Comparison of ENCODE assay signal across 8 cellular contexts in the genomic region with DNA sequence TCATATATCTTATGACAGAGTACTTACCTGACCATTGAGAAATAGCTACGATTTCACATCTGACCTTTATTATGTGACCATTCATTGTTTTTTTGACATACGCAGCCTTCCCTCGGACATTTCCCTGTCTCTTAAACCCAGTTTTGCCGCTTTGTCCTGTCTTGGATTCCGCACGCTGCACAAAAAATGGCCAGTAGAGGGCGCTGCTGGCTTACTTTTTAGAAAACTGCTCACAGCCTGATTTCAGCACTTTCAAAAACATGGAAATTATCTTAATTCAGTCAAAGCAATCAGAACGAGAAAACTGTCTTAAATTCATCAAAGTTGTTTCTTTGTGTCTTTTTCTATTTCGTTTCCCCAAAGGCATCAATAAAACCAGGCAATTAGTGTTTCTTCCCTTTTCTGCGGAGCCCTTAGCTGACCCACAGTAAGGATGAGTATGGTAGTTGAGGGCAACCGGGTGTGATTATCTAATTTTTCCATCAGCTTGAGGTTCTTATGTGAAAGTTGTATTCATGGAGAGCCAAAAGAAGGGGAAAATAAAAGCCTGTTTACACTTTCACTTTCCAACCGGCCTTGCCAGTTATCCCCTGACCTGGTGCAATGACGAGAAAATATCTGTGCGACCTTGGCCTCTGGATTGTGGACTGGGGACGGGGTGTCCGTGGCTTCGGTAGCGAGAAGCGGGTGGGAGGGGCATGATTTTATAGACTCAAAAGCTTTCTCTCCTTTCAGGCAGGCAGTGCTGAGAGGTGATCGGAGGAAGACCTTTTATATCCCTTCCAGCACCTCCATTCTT.
DNase-seq lines count a peak whose midpoint lies in the region; ATAC-seq, FAIRE-seq and TF ChIP-seq lines count a peak whose summit lies in the region.

No MANE protein-coding gene starts in this region.

- no peaks in the 10 kb centered on the region for H3K9me3 Mint-ChIP-seq in endothelial cell (ENCODE audit: unreplicated experiment)

- DNase-seq in NCI-H82 (lab: John Stamatoyannopoulos, UW), result peak; percentile 74
- DNase-seq in activated CD8-positive, alpha-beta memory T cell treated with anti-CD3 and anti-CD28 coated beads for 48 hours (ENCODE audit: low read depth in 2 of 3, low spot score in 2 of 3), result peak; percentile 23 to 78 (median 51)
- DNase-seq in endothelial cell (ENCODE audit: low spot score), result peak; percentile 85
- peak; percentile 57 to 92 (median 75) for DNase-seq in mucosa of descending colon
- DNase-seq in stimulated activated CD8-positive, alpha-beta memory T cell treated with anti-CD3 and anti-CD28 coated beads, Interleukin-4, amount 100 ng/mL, for 1 hour (ENCODE audit: low read depth in 2 of 2, low spot score in 1 of 2), result peak; percentile 47 to 65

- H3K4me1 ChIP-seq in mucosa of descending colon (ENCODE audit: low read depth), result no peaks in the 10 kb centered on the region

- intact Hi-C loops in mucosa of descending colon (cut with DNase I, micrococcal nuclease), result loop anchor here (5.0 to 10.0 kb wide), 2 partner anchors 1108 to 1111 kb away; partner anchors contain the start of gene DLX5 (in 1 of the 2)

- peak; percentile 97 for FAIRE-seq in A204.1 (lab: Jason Lieb, UNC)

- no peaks in the 10 kb centered on the region for H3K27me3 Mint-ChIP-seq in endothelial cell (ENCODE audit: unreplicated experiment)

- H3K4me1 Mint-ChIP-seq in endothelial cell (ENCODE audit: unreplicated experiment), result peaks cover 11% of the 10 kb centered on the region

- no peaks in the 10 kb centered on the region for H3K9me3 ChIP-seq in mucosa of descending colon

- no peak overlapping the region for H3K4me3 ChIP-seq in mucosa of descending colon

- no peak overlapping the region for H3K27ac Mint-ChIP-seq in endothelial cell (ENCODE audit: unreplicated experiment)

- ATAC-seq in GM18498 (IDR thresholded peaks at IDR 0.05; ENCODE audit: unreplicated experiment), result peak; percentile 80
- ATAC-seq in HG03439 (IDR thresholded peaks at IDR 0.05; ENCODE audit: unreplicated experiment), result peak; percentile 77
- ATAC-seq in mucosa of descending colon, result peak; percentile 67

- TF ChIP-seq CTCF in endothelial cell (IDR thresholded peaks at IDR 0.05; ENCODE audit: unreplicated experiment) (peak; percentile 98), mucosa of descending colon (IDR thresholded peaks at IDR 0.05) (peak; percentile 75)

- no peaks in the 10 kb centered on the region for H3K36me3 Mint-ChIP-seq in endothelial cell (ENCODE audit: low read depth, unreplicated experiment)

- H3K4me3 Mint-ChIP-seq in endothelial cell (ENCODE audit: unreplicated experiment), result no peak overlapping the region

- no peaks in the 10 kb centered on the region for H3K36me3 ChIP-seq in mucosa of descending colon (ENCODE audit: low read depth)
